Comparison of ENCODE assay signal across 8 cellular contexts in genomic region chr16:83890359-83890758, GRCh38.
"Had no signal": no experiment of that assay in that cellular context is flagged by ENCODE, and none has a peak within 500 bp of the region (broad histone marks: within the 10 kb centered on the region; RNA-seq: fewer than 3 reads in every experiment).

No MANE protein-coding gene starts in this region.

- ATAC-seq: GM12878 had no signal

- FAIRE-seq: G401.6, GM12878, GM12891, GM12892, GM18507, GM19239 had no signal

- H3K4me3 ChIP-seq: GM12878 had no signal

- DNase-seq: GDM1, GF-D8 had no signal
